In genomic region chr10:1289591-1289990, GRCh38 we compare ENCODE assay signal across 20 cellular contexts.
A peak's percentile ranks its signal among the peaks of the same experiment; 100 is the strongest.
DNase-seq lines count a peak whose midpoint lies in the region; TF ChIP-seq lines count a peak whose summit lies in the region.
"Had no signal": no experiment of that assay in that cellular context is flagged by ENCODE, and none has a peak within 500 bp of the region (broad histone marks: within the 10 kb centered on the region; RNA-seq: fewer than 3 reads in every experiment).

No MANE protein-coding gene starts in this region.

- H3K27me3 ChIP-seq in mesendoderm (ENCODE audit: insufficient read depth, low read length, poor library complexity): no peaks in the 10 kb centered on the region

- H2BK120ac ChIP-seq in mesendoderm (ENCODE audit: low read depth, low read length): no peak overlapping the region

- TF ChIP-seq CTCF in chondrocyte (IDR thresholded peaks at IDR 0.05): no peak

- H3K18ac ChIP-seq in mesendoderm (ENCODE audit: low read length): no peak overlapping the region

- H3K9me3 Mint-ChIP-seq in chondrocyte (ENCODE audit: low read depth): no peaks in the 10 kb centered on the region
- H3K9me3 Mint-ChIP-seq: activated CD4-positive, alpha-beta memory T cell treated with anti-CD3 and anti-CD28 coated beads, Interleukin-2, amount 10 ng/mL, durations not matched to agents 7 days and 5 days; neural crest cell had no signal

- no peak overlapping the region for H3K27ac ChIP-seq in mesendoderm (ENCODE audit: low read depth, low read length)
- H3K27ac ChIP-seq: SJSA1, WERI-Rb-1 had no signal

- no peak overlapping the region for H3K23ac ChIP-seq in mesendoderm (ENCODE audit: low read length)

- H3K79me1 ChIP-seq in mesendoderm (ENCODE audit: low read length): no peaks in the 10 kb centered on the region

- H2BK5ac ChIP-seq in mesendoderm (ENCODE audit: low read length): no peak overlapping the region

- no peak overlapping the region for H2AK5ac ChIP-seq in mesendoderm (ENCODE audit: low read length)

- no peaks in the 10 kb centered on the region for H3K36me3 Mint-ChIP-seq in chondrocyte (ENCODE audit: low read depth)
- H3K36me3 Mint-ChIP-seq: CD4-positive, CD25-positive, alpha-beta regulatory T cell had no signal

- H3K4me3 Mint-ChIP-seq in chondrocyte (ENCODE audit: unreplicated experiment): no peak overlapping the region
- H3K4me3 Mint-ChIP-seq: activated CD4-positive, alpha-beta memory T cell treated with anti-CD3 and anti-CD28 coated beads, Interleukin-2, amount 10 ng/mL, durations not matched to agents 7 days and 5 days; CD4-positive, CD25-positive, alpha-beta regulatory T cell; HFFc6; neural crest cell; T-helper 17 cell had no signal

- no peak overlapping the region for H3K4me2 ChIP-seq in mesendoderm (ENCODE audit: low read length)

- DNase-seq in Daoy (ENCODE audit: low read depth) (peak; percentile 67), HT1080 (ENCODE audit: low read depth) (peak; percentile 2), chondrocyte (ENCODE audit: low spot score) (no peak), mesendoderm (peak; percentile 16), NCI-H1092 treated with DMSO at 0.1 percent for 48 hours (lab: John Stamatoyannopoulos, UW) (no peak), NCI-H446 treated with DMSO at 0.1 percent for 48 hours (lab: John Stamatoyannopoulos, UW) (no peak), globus pallidus (ENCODE audit: low spot score) (no peak), kidney glomerular epithelial cell (lab: John Stamatoyannopoulos, UW) (no peak)
- DNase-seq: activated CD4-positive, alpha-beta memory T cell treated with anti-CD3 and anti-CD28 coated beads, Interleukin-2, amount 10 ng/mL, durations not matched to agents 7 days and 5 days; activated naive CD4-positive, alpha-beta T cell treated with Interleukin-2 at 50 U/mL for 16 hours; CD4-positive, CD25-positive, alpha-beta regulatory T cell; DMS153; foreskin fibroblast; HFFc6; midbrain; NCI-H1105; T-helper 17 cell; WERI-Rb-1 had no signal

- H3K4ac ChIP-seq in mesendoderm (ENCODE audit: low read depth, low read length): no peak overlapping the region

- H3K4me1 ChIP-seq in mesendoderm (ENCODE audit: control insufficient read depth, low read depth, low read length): no peaks in the 10 kb centered on the region
- H3K4me1 ChIP-seq: SJSA1 had no signal

- no peaks in the 10 kb centered on the region for H3K27me3 Mint-ChIP-seq in chondrocyte (ENCODE audit: low read depth)

- peak overlapping the region; percentile 12 for H3K27ac Mint-ChIP-seq in chondrocyte (ENCODE audit: unreplicated experiment)
- H3K27ac Mint-ChIP-seq: activated CD4-positive, alpha-beta memory T cell treated with anti-CD3 and anti-CD28 coated beads, Interleukin-2, amount 10 ng/mL, durations not matched to agents 7 days and 5 days; HFFc6; T-helper 17 cell had no signal

- no peaks in the 10 kb centered on the region for H3K79me2 ChIP-seq in mesendoderm (ENCODE audit: control insufficient read depth, insufficient read depth, low read length)

- no peak overlapping the region for H3K4me3 ChIP-seq in mesendoderm (ENCODE audit: low read length)
- H3K4me3 ChIP-seq: SJSA1 had no signal

- H2BK15ac ChIP-seq in mesendoderm (replicated peaks; ENCODE audit: low read depth): no peak overlapping the region

- no peak overlapping the region for H3K56ac ChIP-seq in mesendoderm (ENCODE audit: low read length)

- no peak overlapping the region for H3K9ac ChIP-seq in mesendoderm (ENCODE audit: low read length)

- H4K5ac ChIP-seq in mesendoderm (ENCODE audit: low read length): no peak overlapping the region

- no peaks in the 10 kb centered on the region for H3K36me3 ChIP-seq in mesendoderm (ENCODE audit: control insufficient read depth, insufficient read depth, low read length)
- H3K36me3 ChIP-seq: SJSA1, WERI-Rb-1 had no signal

- peaks cover 73% of the 10 kb centered on the region for H3K4me1 Mint-ChIP-seq in chondrocyte (ENCODE audit: low read depth)
- H3K4me1 Mint-ChIP-seq: activated CD4-positive, alpha-beta memory T cell treated with anti-CD3 and anti-CD28 coated beads, Interleukin-2, amount 10 ng/mL, durations not matched to agents 7 days and 5 days had no signal

- no peak overlapping the region for H4K8ac ChIP-seq in mesendoderm (ENCODE audit: low read depth, low read length)

- no CpG with 5 or more reads among the region's 16 CpGs for WGBS in mesendoderm (ENCODE audit: extremely low coverage, insufficient coverage, low lambda C conversion rate)

Comparison
In these comparisons a context has a peak if more than half of its experiments do, and no peak if none do; other contexts are left out.
1. DNase-seq: peak in Daoy (single experiment), HT1080 (single experiment) and mesendoderm (single experiment); none in chondrocyte (single experiment), NCI-H1092 treated with DMSO at 0.1 percent for 48 hours (single experiment), NCI-H446 treated with DMSO at 0.1 percent for 48 hours (single experiment), globus pallidus (single experiment) and kidney glomerular epithelial cell (single experiment).